Comparison of ENCODE assay signal across 26 cellular contexts in genomic region chr10:123086281-123086680, GRCh38. TPM values are rescaled to one million over a fixed set of nuclear protein-coding genes. Genes with fewer than 3 reads are reported as not detected.
DNase-seq lines count a peak whose midpoint lies in the region; ATAC-seq, FAIRE-seq and TF ChIP-seq lines count a peak whose summit lies in the region.
"Had no signal": no experiment of that assay in that cellular context is flagged by ENCODE, and none has a peak within 500 bp of the region (broad histone marks: within the 10 kb centered on the region; RNA-seq: fewer than 3 reads in every experiment).

No MANE protein-coding gene starts in this region.

- H3K9me3 ChIP-seq in HepG2 (ENCODE audit: low read length) (no peaks in the 10 kb centered on the region), right lobe of liver (no peaks in the 10 kb centered on the region), HEK293 (ENCODE audit: control insufficient read depth, insufficient read depth, low read depth, low read length) (no peaks in the 10 kb centered on the region), K562 (replicated peaks; ENCODE audit: control insufficient read depth, insufficient read depth, low read depth, low read length) (no peaks in the 10 kb centered on the region)
- H3K9me3 ChIP-seq: BE2C, BLaER1 had no signal

- 40% methylated on average over 7 of the region's 7 CpGs for WGBS in HepG2 (ENCODE audit: low lambda C conversion rate)
- WGBS in right lobe of liver (ENCODE audit: insufficient coverage, low coverage, low lambda C conversion rate, missing lambda C conversion rate): 68% methylated on average over 7 of the region's 7 CpGs
- WGBS in K562 (ENCODE audit: insufficient coverage, low coverage, missing lambda C conversion rate): 2% methylated on average over 7 of the region's 7 CpGs

- no peaks in the 10 kb centered on the region for H3K79me2 ChIP-seq in HepG2 (ENCODE audit: insufficient read depth, low read length)
- H3K79me2 ChIP-seq in K562 (ENCODE audit: control insufficient read depth, insufficient read depth, low read length): no peaks in the 10 kb centered on the region

- POLR2A ChIA-PET in HepG2 (lab: Yijun Ruan, JAX): no interaction called here
- POLR2A ChIA-PET in HEK293 (lab: Yijun Ruan, JAX): no interaction called here
- POLR2A ChIA-PET in K562 (lab: Yijun Ruan, JAX): no interaction called here

- in situ Hi-C loops in HepG2 (cut with HindIII; ENCODE audit: extremely low pct_ligation_motif_present, low pct_unique_long_range_greater_than_20kb): loop anchor here (25.0 kb wide), 1 partner anchor 876 kb away; no protein-coding TSS in a partner anchor
- in situ Hi-C loops in K562 (cut with MboI): no loop called here

- TF ChIP-seq CTCF in HepG2 (CRISPR knock-in tag; IDR thresholded peaks at IDR 0.05) (no peak), right lobe of liver (IDR thresholded peaks at IDR 0.05) (no peak), HEK293 (tag by site-specific recombination; IDR thresholded peaks at IDR 0.05) (no peak), K562 (IDR thresholded peaks at IDR 0.05 in 2 of 3, conservative IDR thresholded peaks at IDR 0.05 in 1 of 3; ENCODE audit: insufficient read depth in 2 of 3, low read depth in 1 of 3, low read length in 3 of 3) (no peak)

- H3K27me3 ChIP-seq in HepG2 (ENCODE audit: control insufficient read depth in 1 of 2, insufficient read depth in 2 of 2, low read length in 2 of 2) (peaks cover 2 to 9% of the 10 kb centered on the region in 2 experiments; a peak in 2 of 5 replicates), right lobe of liver (no peaks in the 10 kb centered on the region), K562 (ENCODE audit: control insufficient read depth in 2 of 2, insufficient read depth in 2 of 2, low read length in 2 of 2) (peaks cover 0 to 7% of the 10 kb centered on the region in 2 experiments; a peak in 4 of 5 replicates)
- H3K27me3 ChIP-seq: BLaER1 had no signal

- BruUV-seq in HepG2 (replicated peaks; lab: Mats Ljungman, UMichigan) (no TSS peak), K562 (replicated peaks; lab: Mats Ljungman, UMichigan) (no TSS peak)

- TF ChIP-seq EP300 in HepG2 (IDR thresholded peaks at IDR 0.05; ENCODE audit: low read depth in 2 of 2, low read length in 2 of 2) (no peak), HepG2 (CRISPR knock-in tag; IDR thresholded peaks at IDR 0.05; ENCODE audit: borderline replicate concordance) (no peak), K562 (IDR thresholded peaks at IDR 0.05; ENCODE audit: low read length) (no peak)

- H3K4me2 ChIP-seq in HepG2 (ENCODE audit: low read depth, low read length): no peak overlapping the region
- no peak overlapping the region for H3K4me2 ChIP-seq in K562 (ENCODE audit: insufficient read depth, low read length)
- H3K4me2 ChIP-seq: BLaER1 had no signal

- H3K9me1 ChIP-seq in K562 (ENCODE audit: control insufficient read depth, insufficient read depth, low read length): no peaks in the 10 kb centered on the region

- no peak for ATAC-seq in HepG2
- ATAC-seq in right lobe of liver: no peak
- no peak for ATAC-seq in K562

- DNase-seq in HepG2 (ENCODE audit: low spot score) (no peak), right lobe of liver (no peak), K562 (ENCODE audit: extremely low read depth in 1 of 4, low spot score in 3 of 4) (no peak), EL (no peak), GM12892 (ENCODE audit: insufficient read length) (no peak)
- DNase-seq: 8988T; ACHN; BE2C; C1 segment of cervical spinal cord; CD4-positive, alpha-beta memory T cell; CD4-positive, CD25-positive, alpha-beta regulatory T cell; CD8-positive, alpha-beta memory T cell; COR-L47; DMS 273 treated with DMSO at 0.1 percent for 48 hours; DMS153; DMS53; DMS79; DND-41; GF-D8 had no signal

- H3K9ac ChIP-seq in HepG2 (ENCODE audit: insufficient read depth, low read depth, low read length): no peak overlapping the region
- H3K9ac ChIP-seq in K562 (ENCODE audit: insufficient read depth in 1 of 2, low read depth in 2 of 2, low read length in 2 of 2): no peak overlapping the region
- H3K9ac ChIP-seq: BLaER1 had no signal

- no peak overlapping the region for H2AFZ ChIP-seq in HepG2 (ENCODE audit: low read length)
- H2AFZ ChIP-seq in K562 (ENCODE audit: low read depth, low read length): no peak overlapping the region

- no peaks in the 10 kb centered on the region for H4K20me1 ChIP-seq in HepG2 (ENCODE audit: insufficient read depth, low read length)
- H4K20me1 ChIP-seq in K562 (replicated peaks; ENCODE audit: control insufficient read depth, insufficient read depth, low read length): no peaks in the 10 kb centered on the region
- H4K20me1 ChIP-seq: BLaER1 had no signal

- no peak for TF ChIP-seq RAD21 in HepG2 (CRISPR knock-in tag; IDR thresholded peaks at IDR 0.05)
- TF ChIP-seq RAD21 in K562 (CRISPR knock-in tag; conservative IDR thresholded peaks at IDR 0.05 in 1 of 2, IDR thresholded peaks at IDR 0.05 in 1 of 2): no peak

- H3K4me3 ChIP-seq in HepG2 (replicated peaks in 1 of 3; ENCODE audit: insufficient read depth in 1 of 3, low read depth in 2 of 3, low read length in 3 of 3) (no peak overlapping the region), right lobe of liver (no peak overlapping the region), HEK293 (ENCODE audit: low read depth, low read length) (no peak overlapping the region), K562 (no peak overlapping the region)
- H3K4me3 ChIP-seq: BLaER1 had no signal

- H3K36me3 ChIP-seq in HepG2 (replicated peaks in 1 of 2; ENCODE audit: control insufficient read depth in 1 of 2, insufficient read depth in 2 of 2, low read length in 2 of 2): no peaks in the 10 kb centered on the region
- no peaks in the 10 kb centered on the region for H3K36me3 ChIP-seq in right lobe of liver
- H3K36me3 ChIP-seq in HEK293 (ENCODE audit: control insufficient read depth in 2 of 2, insufficient read depth in 1 of 2, low read length in 2 of 2): no peaks in the 10 kb centered on the region
- no peaks in the 10 kb centered on the region for H3K36me3 ChIP-seq in K562 (ENCODE audit: control insufficient read depth, insufficient read depth, low read length)
- H3K36me3 ChIP-seq: BE2C, BLaER1 had no signal

- TF ChIP-seq POLR2A in HepG2 (IDR thresholded peaks at IDR 0.05; ENCODE audit: insufficient read depth in 1 of 2, low read depth in 2 of 2, low read length in 2 of 2): no peak
- TF ChIP-seq POLR2A in right lobe of liver (IDR thresholded peaks at IDR 0.05): no peak
- TF ChIP-seq POLR2A in K562 (conservative IDR thresholded peaks at IDR 0.05): no peak
- TF ChIP-seq POLR2A in GM12892 (IDR thresholded peaks at IDR 0.05; ENCODE audit: low read depth, low read length): no peak

- FAIRE-seq in HepG2 (lab: Jason Lieb, UNC) (no peak), K562 (lab: Jason Lieb, UNC) (no peak), GM12892 (lab: Jason Lieb, UNC) (no peak)
- FAIRE-seq: A204.1, G401.6, GM18507 had no signal

- intact Hi-C loops in HepG2 (cut with micrococcal nuclease; ENCODE audit: unreplicated experiment): no loop called here
- intact Hi-C loops in right lobe of liver (cut with DNase I): no loop called here
- intact Hi-C loops in K562 (cut with micrococcal nuclease): no loop called here

- CTCF ChIA-PET in HepG2 (lab: Yijun Ruan, JAX; ENCODE audit: low intra/inter-chr PET ratio, low total read pairs) (no interaction called here), HEK293 (lab: Yijun Ruan, JAX) (no interaction called here), K562 (lab: Yijun Ruan, JAX; ENCODE audit: low intra/inter-chr PET ratio) (no interaction called here)

- H3K27ac ChIP-seq in HepG2 (ENCODE audit: extremely low read length, insufficient read depth, low read length): no peak overlapping the region
- no peak overlapping the region for H3K27ac ChIP-seq in right lobe of liver
- H3K27ac ChIP-seq in HEK293 (ENCODE audit: extremely low read depth, low read depth, low read length): no peak overlapping the region
- no peak overlapping the region for H3K27ac ChIP-seq in K562 (ENCODE audit: extremely low read depth, low read depth, low read length)
- H3K27ac ChIP-seq: BLaER1 had no signal

- H3K4me1 ChIP-seq in HepG2 (ENCODE audit: insufficient read depth, low read length) (no peaks in the 10 kb centered on the region), right lobe of liver (no peaks in the 10 kb centered on the region), HEK293 (ENCODE audit: control insufficient read depth, insufficient read depth, low read length) (no peaks in the 10 kb centered on the region), K562 (replicated peaks in 1 of 2; ENCODE audit: control insufficient read depth in 2 of 2, insufficient read depth in 2 of 2, low read length in 2 of 2) (no peaks in the 10 kb centered on the region)
- H3K4me1 ChIP-seq: BE2C, BLaER1 had no signal

RNA-seq across cellular contexts. Expression of gene HMX3, which starts 49.5 kb away (rescaled TPM):
- total RNA-seq in HepG2 (2016; rRNA removed; fragmentation: Illumina TruSeq; extraction: Trizol) (not detected in 2 replicates), right lobe of liver (not detected), K562 (2014; rRNA removed) (26.8 and 42.7 TPM in 2 replicates), K562 (2014; rRNA removed; fragmentation: Illumina TruSeq; extraction: Trizol) (0.41 and 0.58 TPM in 2 replicates), K562 (2015; rRNA removed; fragmentation: Illumina TruSeq; extraction: Trizol) (7.4 and 9.6 TPM in 2 replicates), K562 (2021) (43.2 and 43.5 TPM in 2 replicates)
- total RNA-seq in HepG2 (2016; cell fraction: cytosol; rRNA removed; fragmentation: Illumina TruSeq; extraction: Trizol; ENCODE audit: low read depth): not detected in 2 replicates
- not detected in 2 replicates for total RNA-seq in HepG2 (2016; cell fraction: insoluble cytoplasmic fraction; rRNA removed; fragmentation: Illumina TruSeq; extraction: Trizol)
- not detected in 2 replicates for total RNA-seq in HepG2 (2016; cell fraction: membrane; rRNA removed; fragmentation: Illumina TruSeq; extraction: Trizol)
- total RNA-seq in HepG2 (2016; cell fraction: nucleus; rRNA removed; fragmentation: Illumina TruSeq; extraction: Trizol): not detected in 2 replicates
- polyA plus RNA-seq in HepG2 (2011; rRNA removed) (not detected in 2 replicates), K562 (2011; rRNA removed) (1.2 and 2.8 TPM in 2 replicates), K562 (2014; fragmentation: Illumina TruSeq; extraction: Trizol) (0.55 and 2.8 TPM in 2 replicates), K562 (2014; fragmentation: Nextera tagmentation; extraction: Ambion mirVana) (not detected), K562 (2014; rRNA removed) (20.5 and 24.5 TPM in 2 replicates)
- polyA plus RNA-seq in HepG2 (2011; cell fraction: cytosol; rRNA removed): not detected in 2 replicates
- polyA plus RNA-seq in HepG2 (2011; cell fraction: nucleus; rRNA removed): not detected in 2 replicates
- not detected in 2 replicates for polyA plus RNA-seq in HepG2 (2012)
- not detected in 2 replicates for polyA plus RNA-seq in HepG2 (2016; cell fraction: cytosol; fragmentation: Illumina TruSeq; extraction: Trizol; ENCODE audit: low read depth)
- polyA plus RNA-seq in HepG2 (2016; cell fraction: insoluble cytoplasmic fraction; fragmentation: Illumina TruSeq; extraction: Trizol; ENCODE audit: low read depth): not detected in 2 replicates
- polyA plus RNA-seq in HepG2 (2016; cell fraction: membrane; fragmentation: Illumina TruSeq; extraction: Trizol; ENCODE audit: low read depth): not detected in 2 replicates
- not detected in 2 replicates for polyA plus RNA-seq in HepG2 (2016; cell fraction: nucleus; fragmentation: Illumina TruSeq; extraction: Trizol; ENCODE audit: insufficient read depth, low read depth)
- polyA minus RNA-seq in HepG2 (2011; rRNA and poly(A)+ RNA removed; ENCODE audit: low replicate concordance): not detected in 2 replicates
- polyA minus RNA-seq in HepG2 (2011; cell fraction: cytosol; rRNA and poly(A)+ RNA removed): not detected in 2 replicates
- not detected in 2 replicates for polyA minus RNA-seq in HepG2 (2011; cell fraction: nucleus; rRNA and poly(A)+ RNA removed)
- 2.2 and 9.0 TPM in 2 replicates for total RNA-seq in K562 (2011; cell fraction: chromatin; rRNA removed; ENCODE audit: low replicate concordance)
- total RNA-seq in K562 (2011; cell fraction: nucleolus; rRNA removed): 13.3 and 15.8 TPM in 2 replicates
- 5.8 and 6.7 TPM in 2 replicates for total RNA-seq in K562 (2011; cell fraction: nucleoplasm; rRNA removed)
- polyA plus RNA-seq in K562 (2011; cell fraction: cytosol; rRNA removed): 4.1 and 13.3 TPM in 2 replicates
- polyA plus RNA-seq in K562 (2011; cell fraction: nucleus; rRNA removed): 3.4 and 9.2 TPM in 2 replicates
- polyA plus RNA-seq in K562 (2012): 7.9 and 14.4 TPM in 2 replicates
- 0.33 and 0.56 TPM in 2 replicates for polyA minus RNA-seq in K562 (2011; rRNA and poly(A)+ RNA removed)
- polyA minus RNA-seq in K562 (2011; cell fraction: cytosol; rRNA and poly(A)+ RNA removed): 8.2 and 15.7 TPM in 2 replicates
- 4.8 and 5.0 TPM in 2 replicates for polyA minus RNA-seq in K562 (2011; cell fraction: nucleus; rRNA and poly(A)+ RNA removed)
- polyA plus RNA-seq in GM12892 (2012; ENCODE audit: missing spikeins): 0.47 TPM
- total RNA-seq: CD4-positive, alpha-beta memory T cell; CD4-positive, CD25-positive, alpha-beta regulatory T cell; CD8-positive, alpha-beta memory T cell had no signal
- polyA plus RNA-seq: AG04450; CD14-positive monocyte; CD4-positive, alpha-beta memory T cell; CD4-positive, CD25-positive, alpha-beta regulatory T cell; CD8-positive, alpha-beta memory T cell had no signal

Comparison
In these comparisons a context has a peak if more than half of its experiments do, and no peak if none do; other contexts are left out.
1. Of the 241 proteins assayed by ChIP-seq in both HepG2 and K562: peak only in HepG2: none; only in K562: none; in both: ZNF24; in neither: 240.